In genomic region chr5:172896465-172896864, GRCh38 we compare ENCODE assay signal across 12 cellular contexts.
A peak's percentile ranks its signal among the peaks of the same experiment; 100 is the strongest.
DNase-seq lines count a peak whose midpoint lies in the region; TF ChIP-seq lines count a peak whose summit lies in the region.
"Had no signal": no experiment of that assay in that cellular context is flagged by ENCODE, and none has a peak within 500 bp of the region (broad histone marks: within the 10 kb centered on the region; RNA-seq: fewer than 3 reads in every experiment).

No MANE protein-coding gene starts in this region.

- H2BK120ac ChIP-seq in neuronal stem cell (ENCODE audit: low read depth, low read length): no peak overlapping the region

- H4K91ac ChIP-seq in neuronal stem cell (ENCODE audit: low read depth, low read length, poor library complexity): no peak overlapping the region

- H2BK12ac ChIP-seq in neuronal stem cell (ENCODE audit: low read length): no peak overlapping the region

- H3K4ac ChIP-seq in neuronal stem cell (ENCODE audit: low read length): peak overlapping the region; percentile 29

- H2AK5ac ChIP-seq in neuronal stem cell (ENCODE audit: low read depth, low read length): peak overlapping the region; percentile 13

- no peak overlapping the region for H3K4me2 ChIP-seq in neuronal stem cell (ENCODE audit: insufficient read depth, low read length, poor library complexity, severe bottlenecking)

- H3K27me3 ChIP-seq in adipocyte (replicated peaks; ENCODE audit: control insufficient read depth, insufficient read depth, low read length) (no peaks in the 10 kb centered on the region), esophagus (ENCODE audit: control insufficient read depth in 1 of 2, insufficient read depth in 2 of 2, low read length in 2 of 2) (no peaks in the 10 kb centered on the region), neuronal stem cell (ENCODE audit: control insufficient read depth in 3 of 3, insufficient read depth in 3 of 3, low read depth in 1 of 3, low read length in 3 of 3) (no peaks in the 10 kb centered on the region), tibial nerve (no peaks in the 10 kb centered on the region)

- H2AFZ ChIP-seq in neuronal stem cell (ENCODE audit: low read length): no peak overlapping the region

- no peak for TF ChIP-seq POLR2A in tibial nerve (IDR thresholded peaks at IDR 0.05)

- no peak overlapping the region for H3K14ac ChIP-seq in neuronal stem cell (ENCODE audit: low read length)

- peak; percentile 37 for DNase-seq in adipocyte (ENCODE audit: low read depth)
- no peak for DNase-seq in neuronal stem cell (ENCODE audit: low spot score)
- DNase-seq in tibial nerve (ENCODE audit: low spot score in 2 of 2): no peak
- DNase-seq in GM19238 (ENCODE audit: insufficient read length, low spot score): no peak
- DNase-seq in RKO (ENCODE audit: low spot score): no peak
- DNase-seq in AML-193 (lab: John Stamatoyannopoulos, UW): no peak
- DNase-seq: activated CD4-positive, alpha-beta T cell treated with anti-CD3 and anti-CD28 coated beads, Interleukin-2, amount 50 U/mL, for 4 hours; activated effector memory CD4-positive, alpha-beta T cell treated with Interleukin-2 at 50 U/mL for 16 hours; KG1; NCI-H2081 had no signal

- no peak for TF ChIP-seq CTCF in tibial nerve (IDR thresholded peaks at IDR 0.05)

- peaks cover 37% of the 10 kb centered on the region for H3K36me3 ChIP-seq in adipocyte (ENCODE audit: control insufficient read depth, insufficient read depth, low read length, severe bottlenecking)
- peaks cover 0 to 8% of the 10 kb centered on the region in 2 donors for H3K36me3 ChIP-seq in esophagus (ENCODE audit: control insufficient read depth in 2 of 2, insufficient read depth in 2 of 2, low read length in 1 of 2)
- H3K36me3 ChIP-seq in neuronal stem cell (replicated peaks in 1 of 2; ENCODE audit: control insufficient read depth in 2 of 2, insufficient read depth in 2 of 2, low read length in 2 of 2): peaks cover 6 to 52% of the 10 kb centered on the region in 2 donors
- peaks cover 0 to 24% (median 0%) of the 10 kb centered on the region in 3 donors for H3K36me3 ChIP-seq in tibial nerve

- H3K4me1 ChIP-seq in adipocyte (ENCODE audit: control insufficient read depth, insufficient read depth, low read length) (peaks cover 50% of the 10 kb centered on the region), esophagus (ENCODE audit: control insufficient read depth in 2 of 2, insufficient read depth in 2 of 2, low read length in 1 of 2) (peaks cover 0 to 13% of the 10 kb centered on the region in 2 donors), neuronal stem cell (ENCODE audit: control insufficient read depth in 2 of 2, insufficient read depth in 1 of 2, low read depth in 1 of 2, low read length in 2 of 2) (peaks cover 13 to 14% of the 10 kb centered on the region in 2 donors), tibial nerve (peaks cover 0 to 50% (median 10%) of the 10 kb centered on the region in 4 donors)

- H3K4me3 ChIP-seq in adipocyte (ENCODE audit: low read length) (no peak overlapping the region), esophagus (ENCODE audit: low read depth in 1 of 2, low read length in 2 of 2) (no peak overlapping the region), neuronal stem cell (ENCODE audit: low read length in 2 of 2) (no peak overlapping the region), tibial nerve (no peak overlapping the region)
- H3K4me3 ChIP-seq: lung had no signal

- H3K9me3 ChIP-seq in adipocyte (ENCODE audit: control insufficient read depth, low read length) (no peaks in the 10 kb centered on the region), esophagus (ENCODE audit: control insufficient read depth in 2 of 2, insufficient read depth in 1 of 2, low read depth in 1 of 2, low read length in 1 of 2) (no peaks in the 10 kb centered on the region), neuronal stem cell (replicated peaks in 1 of 2; ENCODE audit: control insufficient read depth in 2 of 2, insufficient read depth in 1 of 2, low read depth in 1 of 2, low read length in 2 of 2) (no peaks in the 10 kb centered on the region), tibial nerve (no peaks in the 10 kb centered on the region)

- 70 to 73% methylated on average over 7 of the region's 7 CpGs for WGBS in esophagus, 2 donors
- no CpG with 5 or more reads among the region's 7 CpGs for whole genome bisulfite sequencing in neuronal stem cell (ENCODE audit: extremely low coverage in 2 of 2, insufficient read length in 2 of 2, insufficient replicate concordance in 1 of 2), 2 donors
- 74 to 75% methylated on average over 6 to 7 of the region's 7 CpGs for WGBS in tibial nerve, 2 donors

- TF ChIP-seq EP300 in tibial nerve (IDR thresholded peaks at IDR 0.05): no peak

- no peak overlapping the region for H2BK5ac ChIP-seq in neuronal stem cell (ENCODE audit: low read length)

- H3K23ac ChIP-seq in neuronal stem cell (ENCODE audit: low read depth, low read length, poor library complexity): no peak overlapping the region

- H3K79me1 ChIP-seq in neuronal stem cell (ENCODE audit: low read depth, low read length): no peaks in the 10 kb centered on the region

- no peak overlapping the region for H4K8ac ChIP-seq in neuronal stem cell (ENCODE audit: low read depth, low read length)

- peak overlapping the region; percentile 72 for H3K9ac ChIP-seq in adipocyte (ENCODE audit: low read length)
- H3K9ac ChIP-seq in neuronal stem cell (ENCODE audit: low read depth, low read length, poor library complexity): no peak overlapping the region

- no peak overlapping the region for H2BK15ac ChIP-seq in neuronal stem cell (ENCODE audit: low read length)

- H3K18ac ChIP-seq in neuronal stem cell (ENCODE audit: low read length): no peak overlapping the region

- H3K27ac ChIP-seq in esophagus (ENCODE audit: low read depth in 2 of 2, low read length in 1 of 2): peak overlapping the region; percentile 69 to 82
- H3K27ac ChIP-seq in neuronal stem cell (replicated peaks; ENCODE audit: low read length): no peak overlapping the region
- H3K27ac ChIP-seq in tibial nerve: peak overlapping the region; percentile 44 to 90 (median 84)
